ENCODE assay signal across 24 cellular contexts in genomic region chr7:155793720-155794119, GRCh38. TPM values are rescaled to one million over a fixed set of nuclear protein-coding genes. Genes with fewer than 3 reads are reported as not detected.
"Had no signal": no experiment of that assay in that cellular context is flagged by ENCODE, and none has a peak within 500 bp of the region (broad histone marks: within the 10 kb centered on the region; RNA-seq: fewer than 3 reads in every experiment).

No MANE protein-coding gene starts in this region.

- H3K9me3 ChIP-seq: esophagus squamous epithelium, mucosa of descending colon, pancreas, prostate gland, right lobe of liver, testis, tibial nerve had no signal

- H3K9me3 Mint-ChIP-seq: dendritic cell treated with granulocyte-macrophage colony-stimulating factor and Interleukin-4, amounts not matched to agents 40 ng/mL and 50 ng/mL, for 4 days; effector memory CD8-positive, alpha-beta T cell; naive thymus-derived CD8-positive, alpha-beta T cell; neural crest cell; stimulated activated memory B cell treated with anti-CD40 and anti-IgM and Interleukin-4, amounts not matched to agents 10 μg/mL and 1 μg/mL and 100 μg/mL, for 72 hours; stimulated activated naive CD8-positive, alpha-beta T cell treated with anti-CD3 and anti-CD28 coated beads, Interleukin-15, Interleukin-2, amounts not matched to agents 100 ng/mL and 50 ng/mL, for 24 hours had no signal

- H3K27ac ChIP-seq: epithelial cell of prostate, esophagus squamous epithelium, hepatocyte, pancreas, prostate gland, right lobe of liver, testis, tibial nerve had no signal

- H3K4me1 Mint-ChIP-seq: neural crest cell had no signal

- H3K36me3 Mint-ChIP-seq: stimulated activated memory B cell treated with anti-CD40 and anti-IgM and Interleukin-4, amounts not matched to agents 10 μg/mL and 1 μg/mL and 100 μg/mL, for 72 hours had no signal

- H3K79me2 ChIP-seq: hepatocyte had no signal

- H3K4me3 ChIP-seq: esophagus squamous epithelium, hepatocyte, mucosa of descending colon, pancreas, prostate gland, right lobe of liver, testis, tibial nerve had no signal

- DNase-seq: effector memory CD8-positive, alpha-beta T cell; esophagus squamous epithelium; foreskin fibroblast; kidney; left colon; nucleus accumbens; stimulated activated CD4-positive, alpha-beta T cell treated with anti-CD3 and anti-CD28 coated beads, Interleukin-15, amount 100 ng/mL, for 24 hours; stimulated activated CD4-positive, alpha-beta T cell treated with anti-CD3 and anti-CD28 coated beads, Interleukin-1b, Interleukin-23, amount 100 ng/mL, for 48 hours; stimulated activated CD4-positive, alpha-beta T cell treated with anti-CD3 and anti-CD28 coated beads, Interleukin-4, amount 100 ng/mL, for 24 hours; testis had no signal

- H3K27ac Mint-ChIP-seq: dendritic cell treated with granulocyte-macrophage colony-stimulating factor and Interleukin-4, amounts not matched to agents 40 ng/mL and 50 ng/mL, for 4 days; effector memory CD8-positive, alpha-beta T cell; naive thymus-derived CD8-positive, alpha-beta T cell; stimulated activated memory B cell treated with anti-CD40 and anti-IgM and Interleukin-4, amounts not matched to agents 10 μg/mL and 1 μg/mL and 100 μg/mL, for 72 hours; stimulated activated naive CD8-positive, alpha-beta T cell treated with anti-CD3 and anti-CD28 coated beads, Interleukin-15, Interleukin-2, amounts not matched to agents 100 ng/mL and 50 ng/mL, for 24 hours had no signal

- FAIRE-seq: colon, kidney, pancreas had no signal

- H2AFZ ChIP-seq: hepatocyte had no signal

- H3K4me1 ChIP-seq: prostate gland, right lobe of liver, testis had no signal

- H3K4me3 Mint-ChIP-seq: dendritic cell treated with granulocyte-macrophage colony-stimulating factor and Interleukin-4, amounts not matched to agents 40 ng/mL and 50 ng/mL, for 4 days; effector memory CD8-positive, alpha-beta T cell; naive thymus-derived CD8-positive, alpha-beta T cell; neural crest cell; stimulated activated memory B cell treated with anti-CD40 and anti-IgM and Interleukin-4, amounts not matched to agents 10 μg/mL and 1 μg/mL and 100 μg/mL, for 72 hours; stimulated activated naive CD8-positive, alpha-beta T cell treated with anti-CD3 and anti-CD28 coated beads, Interleukin-15, Interleukin-2, amounts not matched to agents 100 ng/mL and 50 ng/mL, for 24 hours had no signal

- H3K4me2 ChIP-seq: hepatocyte had no signal

- H3K36me3 ChIP-seq: esophagus squamous epithelium, pancreas, prostate gland, right lobe of liver, tibial nerve had no signal

- ATAC-seq: effector memory CD8-positive, alpha-beta T cell; left colon; mucosa of descending colon; naive thymus-derived CD8-positive, alpha-beta T cell; pancreas; right lobe of liver; stimulated activated memory B cell treated with anti-CD40 and anti-IgM and Interleukin-4, amounts not matched to agents 10 μg/mL and 1 μg/mL and 100 μg/mL, for 72 hours had no signal

- H3K27me3 ChIP-seq: hepatocyte, right lobe of liver, testis had no signal

RNA-seq across cellular contexts. Expression of gene SHH, which starts 18.5 kb away (rescaled TPM):
- total RNA-seq: esophagus squamous epithelium; lower leg skin; naive thymus-derived CD8-positive, alpha-beta T cell; neural crest cell had no signal
